8 cellular contexts compared by ENCODE assay signal in the genomic region with DNA sequence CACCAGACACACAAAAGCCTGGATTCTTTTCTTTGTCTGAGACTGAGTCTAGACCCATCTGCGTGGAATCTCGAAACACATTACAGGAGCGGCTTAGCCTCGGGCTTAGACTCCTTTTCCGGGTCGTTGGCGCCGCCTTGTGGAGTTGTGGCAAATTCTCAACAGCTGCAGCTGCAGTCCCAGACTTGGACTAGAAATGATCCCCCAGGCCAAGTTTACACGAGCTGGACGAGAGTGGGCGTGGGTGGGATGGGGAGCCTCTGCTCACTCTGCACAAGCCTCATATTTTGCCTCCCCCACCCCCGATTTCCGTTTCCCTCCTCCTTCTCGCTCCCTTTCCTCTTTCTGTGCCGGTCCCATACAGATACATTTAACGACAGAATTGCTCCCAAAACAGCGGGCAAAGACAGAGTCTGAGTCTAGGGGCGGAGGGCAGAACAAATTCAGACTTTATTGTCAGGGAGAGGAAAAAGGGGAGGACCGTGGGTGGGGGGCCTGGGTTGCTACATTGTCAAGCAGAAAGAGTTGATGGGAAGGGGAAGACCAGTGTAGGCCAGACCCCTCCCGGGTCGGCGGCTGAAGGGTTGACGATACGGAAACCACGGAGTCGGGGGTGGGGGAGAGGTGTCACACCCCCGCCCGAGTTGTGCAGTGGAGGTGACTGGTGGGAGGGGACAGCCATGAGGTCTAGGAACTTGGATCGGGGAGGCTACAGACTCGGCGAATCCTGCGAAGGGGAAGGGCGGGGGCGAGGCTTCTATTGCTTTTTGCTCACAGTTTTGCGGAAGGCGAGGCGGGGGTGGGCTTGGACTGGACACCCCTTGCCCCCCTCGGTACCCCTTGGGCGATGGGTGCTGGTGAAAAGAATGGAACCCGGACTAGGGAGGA. TPM values are rescaled to one million over a fixed set of nuclear protein-coding genes. Genes with fewer than 3 reads are reported as not detected.
A peak's percentile ranks its signal among the peaks of the same experiment; 100 is the strongest.
DNase-seq lines count a peak whose midpoint lies in the region; ATAC-seq, FAIRE-seq and TF ChIP-seq lines count a peak whose summit lies in the region.

No MANE protein-coding gene starts in this region.

- H3K36me3 Mint-ChIP-seq in activated naive CD8-positive, alpha-beta T cell treated with anti-CD3 and anti-CD28 coated beads, Interleukin-2, amount 50 U/mL, for 24 hours (ENCODE audit: low read depth): no peaks in the 10 kb centered on the region

- no peak for FAIRE-seq in urothelium cell line (lab: Jason Lieb, UNC)

- H3K27me3 Mint-ChIP-seq in activated naive CD8-positive, alpha-beta T cell treated with anti-CD3 and anti-CD28 coated beads, Interleukin-2, amount 50 U/mL, for 24 hours: no peaks in the 10 kb centered on the region

- peaks cover 42% of the 10 kb centered on the region for H3K4me1 Mint-ChIP-seq in activated naive CD8-positive, alpha-beta T cell treated with anti-CD3 and anti-CD28 coated beads, Interleukin-2, amount 50 U/mL, for 24 hours

- H3K27ac Mint-ChIP-seq in activated naive CD8-positive, alpha-beta T cell treated with anti-CD3 and anti-CD28 coated beads, Interleukin-2, amount 50 U/mL, for 24 hours: no peak overlapping the region

- intact Hi-C loops in left ventricle myocardium inferior (cut with micrococcal nuclease): loop anchor here (10.0 kb wide), 1 partner anchor 114 kb away; no protein-coding TSS in a partner anchor

- H3K4me1 ChIP-seq in HEK293 (ENCODE audit: control insufficient read depth, insufficient read depth, low read length): peaks cover 10% of the 10 kb centered on the region
- H3K4me1 ChIP-seq in left ventricle myocardium inferior: peaks cover 55% of the 10 kb centered on the region

- H3K4me3 Mint-ChIP-seq in activated naive CD8-positive, alpha-beta T cell treated with anti-CD3 and anti-CD28 coated beads, Interleukin-2, amount 50 U/mL, for 24 hours: no peak overlapping the region

- H3K36me3 ChIP-seq in HEK293 (ENCODE audit: control insufficient read depth in 2 of 2, insufficient read depth in 1 of 2, low read length in 2 of 2): peaks cover 0 to 32% of the 10 kb centered on the region in 2 experiments; a peak in 1 of 3 replicates
- no peaks in the 10 kb centered on the region for H3K36me3 ChIP-seq in left ventricle myocardium inferior

- H3K27me3 ChIP-seq in left ventricle myocardium inferior (ENCODE audit: low read depth): no peaks in the 10 kb centered on the region

- DNase-seq in GF-D8 (lab: John Stamatoyannopoulos, UW) (peak; percentile 42), NCI-H1092 treated with DMSO at 0.1 percent for 48 hours (lab: John Stamatoyannopoulos, UW) (peak; percentile 85), SW480 (ENCODE audit: low spot score) (peak; percentile 76), left ventricle myocardium inferior (peak; percentile 90), pulmonary artery endothelial cell (ENCODE audit: low read depth, low spot score) (peak; percentile 60), urothelium cell line (ENCODE audit: low spot score) (peak; percentile 79)
- peak; percentile 95 for DNase-seq in activated naive CD8-positive, alpha-beta T cell treated with anti-CD3 and anti-CD28 coated beads, Interleukin-2, amount 50 U/mL, for 24 hours

- CTCF ChIA-PET in HEK293 (lab: Yijun Ruan, JAX): interaction anchor here (0.6 to 3.7 kb wide), 32 partner anchors 9 to 420 kb away, joined by 3 to 62 read pairs (median 4); partner anchors contain the start of genes COPZ1 and ZNF385A

- peak; percentile 79 for TF ChIP-seq CTCF in HEK293 (tag by site-specific recombination; IDR thresholded peaks at IDR 0.05)
- TF ChIP-seq CTCF in left ventricle myocardium inferior (IDR thresholded peaks at IDR 0.05; ENCODE audit: borderline replicate concordance): peak; percentile 84

- POLR2A ChIA-PET in HEK293 (lab: Yijun Ruan, JAX): interaction anchor here (0.5 to 1.1 kb wide), 6 partner anchors 10 to 155 kb away, joined by 3 to 4 read pairs (median 3); partner anchors contain the start of genes CBX5 and HNRNPA1

- H3K4me3 ChIP-seq in HEK293 (ENCODE audit: low read depth, low read length) (no peak overlapping the region), left ventricle myocardium inferior (peak overlapping the region; percentile 65)

- H3K27ac ChIP-seq in HEK293 (ENCODE audit: extremely low read depth, low read depth, low read length) (no peak overlapping the region), left ventricle myocardium inferior (replicated peaks) (peak overlapping the region; percentile 89)

- peak; percentile 79 for ATAC-seq in activated naive CD8-positive, alpha-beta T cell treated with anti-CD3 and anti-CD28 coated beads, Interleukin-2, amount 50 U/mL, for 24 hours

- H3K9me3 Mint-ChIP-seq in activated naive CD8-positive, alpha-beta T cell treated with anti-CD3 and anti-CD28 coated beads, Interleukin-2, amount 50 U/mL, for 24 hours: no peaks in the 10 kb centered on the region

- no peaks in the 10 kb centered on the region for H3K9me3 ChIP-seq in HEK293 (ENCODE audit: control insufficient read depth, insufficient read depth, low read depth, low read length)
- H3K9me3 ChIP-seq in left ventricle myocardium inferior (replicated peaks): no peaks in the 10 kb centered on the region

TF ChIP-seq in HEK293, 187 proteins besides CTCF, POLR2A, EP300 and RAD21 (continues in another document):
- 0 out of 2 replicates have a peak, but pooled peaks have one; percentile 40 for TF ChIP-seq KLF9 (tag by site-specific recombination; IDR thresholded peaks at IDR 0.05; ENCODE audit: low read depth)
- TF ChIP-seq GLI2 (tag by site-specific recombination; IDR thresholded peaks at IDR 0.05; ENCODE audit: borderline replicate concordance, low read depth): no peak
- no peak for TF ChIP-seq MZF1 (tag by site-specific recombination; IDR thresholded peaks at IDR 0.05; ENCODE audit: borderline replicate concordance)
- no peak for TF ChIP-seq ATF2 (tag by site-specific recombination; IDR thresholded peaks at IDR 0.05; ENCODE audit: low read depth)
- no peak for TF ChIP-seq ZNF175 (tag by site-specific recombination; IDR thresholded peaks at IDR 0.05)
- TF ChIP-seq ZNF660 (tag by site-specific recombination; IDR thresholded peaks at IDR 0.05): peak; percentile 73
- TF ChIP-seq ZFP37 (tag by site-specific recombination; IDR thresholded peaks at IDR 0.05): 0 out of 2 replicates have a peak, but pooled peaks have one; percentile 10
- TF ChIP-seq KLF16 (tag by site-specific recombination; IDR thresholded peaks at IDR 0.05): no peak
- peak; percentile 55; the same call in 1 of the 2 replicates for TF ChIP-seq ZBTB44 (tag by site-specific recombination; IDR thresholded peaks at IDR 0.05)
- TF ChIP-seq ZSCAN30 (tag by site-specific recombination; IDR thresholded peaks at IDR 0.05): peak; percentile 17; the same call in 1 of the 2 replicates
- peak; percentile 92 for TF ChIP-seq EGR2 (tag by site-specific recombination; IDR thresholded peaks at IDR 0.05; ENCODE audit: low read depth)
- TF ChIP-seq ZBTB17 (tag by site-specific recombination; IDR thresholded peaks at IDR 0.05): peak; percentile 77

RNA-seq across cellular contexts. Expression of gene GPR84, which starts 4.7 kb away (rescaled TPM):
- total RNA-seq in left ventricle myocardium inferior (not detected), pulmonary artery endothelial cell (not detected in 2 replicates)

RNA-seq across cellular contexts. Expression of gene ZNF385A, which starts 15.6 kb away (rescaled TPM):
- total RNA-seq in left ventricle myocardium inferior (7.1 TPM), pulmonary artery endothelial cell (0.74 and 0.79 TPM in 2 replicates)

RNA-seq across cellular contexts. Expression of gene COPZ1, which starts 44.0 kb away (rescaled TPM):
- total RNA-seq in left ventricle myocardium inferior (110 TPM), pulmonary artery endothelial cell (108 and 131 TPM in 2 replicates)

RNA-seq across cellular contexts. Expression of gene ITGA5, which starts 50.1 kb away (rescaled TPM):
- total RNA-seq in left ventricle myocardium inferior (55.3 TPM), pulmonary artery endothelial cell (848 and 1,153 TPM in 2 replicates)

Comparison
In these comparisons a context has a peak if more than half of its experiments do, and no peak if none do; other contexts are left out.
1. DNase-seq: peak in every context shown above with its lines; median percentile 95 in activated naive CD8-positive, alpha-beta T cell treated with anti-CD3 and anti-CD28 coated beads, Interleukin-2, amount 50 U/mL, for 24 hours; 90 in left ventricle myocardium inferior; 85 in NCI-H1092 treated with DMSO at 0.1 percent for 48 hours; 79 in urothelium cell line; 76 in SW480; 60 in pulmonary artery endothelial cell; 42 in GF-D8.